ENCODE assay signal across 10 cellular contexts in genomic region chr11:88353835-88354496, GRCh38. TPM values are rescaled to one million over a fixed set of nuclear protein-coding genes. Genes with fewer than 3 reads are reported as not detected.
DNase-seq lines count a peak whose midpoint lies in the region; ATAC-seq, FAIRE-seq and TF ChIP-seq lines count a peak whose summit lies in the region.
"Had no signal": no experiment of that assay in that cellular context is flagged by ENCODE, and none has a peak within 500 bp of the region (broad histone marks: within the 10 kb centered on the region; RNA-seq: fewer than 3 reads in every experiment).

No MANE protein-coding gene starts in this region.

- H3K36me3 ChIP-seq in smooth muscle cell (ENCODE audit: low read depth) = no peaks in the 10 kb centered on the region
- H3K36me3 ChIP-seq: thyroid gland had no signal

- intact Hi-C loops in dendritic cell treated with granulocyte-macrophage colony-stimulating factor and Interleukin-4, amounts not matched to agents 40 ng/mL and 50 ng/mL, for 4 days (cut with micrococcal nuclease) = loop anchor here (1.0 to 2.0 kb wide), 2 partner anchors 16 to 61 kb away; no protein-coding TSS in a partner anchor

- no peak overlapping the region for H3K27ac ChIP-seq in smooth muscle cell (ENCODE audit: low read depth)
- H3K27ac ChIP-seq: thyroid gland had no signal

- WGBS in smooth muscle cell (ENCODE audit: low lambda C conversion rate) = 69% methylated on average over 4 of the region's 4 CpGs

- no peaks in the 10 kb centered on the region for H3K9me3 Mint-ChIP-seq in dendritic cell treated with granulocyte-macrophage colony-stimulating factor and Interleukin-4, amounts not matched to agents 40 ng/mL and 50 ng/mL, for 4 days

- no peak overlapping the region for H3K9ac ChIP-seq in smooth muscle cell (ENCODE audit: low read depth)

- H2AFZ ChIP-seq in smooth muscle cell (ENCODE audit: low read depth) = no peak overlapping the region

- H3K9me3 ChIP-seq in smooth muscle cell (replicated peaks; ENCODE audit: low read depth) = no peaks in the 10 kb centered on the region
- H3K9me3 ChIP-seq: thyroid gland had no signal

- H3K27ac Mint-ChIP-seq in dendritic cell treated with granulocyte-macrophage colony-stimulating factor and Interleukin-4, amounts not matched to agents 40 ng/mL and 50 ng/mL, for 4 days = peak overlapping the region; percentile 90

- H4K20me1 ChIP-seq in smooth muscle cell (ENCODE audit: low read depth) = no peaks in the 10 kb centered on the region

- H3K4me3 ChIP-seq in smooth muscle cell = no peak overlapping the region
- H3K4me3 ChIP-seq: thyroid gland had no signal

- no peaks in the 10 kb centered on the region for H3K27me3 Mint-ChIP-seq in dendritic cell treated with granulocyte-macrophage colony-stimulating factor and Interleukin-4, amounts not matched to agents 40 ng/mL and 50 ng/mL, for 4 days

- H3K27me3 ChIP-seq in smooth muscle cell (ENCODE audit: low read depth) = no peaks in the 10 kb centered on the region
- H3K27me3 ChIP-seq: thyroid gland had no signal

- no peak for DNase-seq in GM12892 (ENCODE audit: insufficient read length)
- no peak for DNase-seq in pons (ENCODE audit: low spot score)
- DNase-seq in NCI-H1436 treated with DMSO at 0.1 percent for 48 hours (lab: John Stamatoyannopoulos, UW) = no peak
- DNase-seq in smooth muscle cell (lab: John Stamatoyannopoulos, UW; ENCODE audit: unreplicated experiment) = no peak
- DNase-seq in stimulated activated naive CD4-positive, alpha-beta T cell (lab: John Stamatoyannopoulos, UW) = no peak
- DNase-seq: KBM-7, thyroid gland had no signal

- peak; percentile 82 for FAIRE-seq in GM12892 (lab: Jason Lieb, UNC)

- H3K4me1 Mint-ChIP-seq in dendritic cell treated with granulocyte-macrophage colony-stimulating factor and Interleukin-4, amounts not matched to agents 40 ng/mL and 50 ng/mL, for 4 days (ENCODE audit: low read depth) = peaks cover 37% of the 10 kb centered on the region

- peak overlapping the region; percentile 17 for H3K4me3 Mint-ChIP-seq in dendritic cell treated with granulocyte-macrophage colony-stimulating factor and Interleukin-4, amounts not matched to agents 40 ng/mL and 50 ng/mL, for 4 days

- no peaks in the 10 kb centered on the region for H3K36me3 Mint-ChIP-seq in dendritic cell treated with granulocyte-macrophage colony-stimulating factor and Interleukin-4, amounts not matched to agents 40 ng/mL and 50 ng/mL, for 4 days (ENCODE audit: low read depth)

- H3K79me2 ChIP-seq in smooth muscle cell (ENCODE audit: low read depth) = no peaks in the 10 kb centered on the region

- H3F3A ChIP-seq in smooth muscle cell (ENCODE audit: low read depth) = no peaks in the 10 kb centered on the region

- H3K4me2 ChIP-seq in smooth muscle cell = no peak overlapping the region

- TF ChIP-seq CTCF in smooth muscle cell (IDR thresholded peaks at IDR 0.05; ENCODE audit: borderline replicate concordance, insufficient read depth, poor library complexity, severe bottlenecking) = no peak

- H3K4me1 ChIP-seq in smooth muscle cell (ENCODE audit: low read depth) = peaks cover 8% of the 10 kb centered on the region

- ATAC-seq in GM21423 (IDR thresholded peaks at IDR 0.05; ENCODE audit: unreplicated experiment) (peak; percentile 31), HG03442 (IDR thresholded peaks at IDR 0.05; ENCODE audit: unreplicated experiment) (peak; percentile 28)

- TF ChIP-seq POLR2A in GM12892 (IDR thresholded peaks at IDR 0.05; ENCODE audit: low read depth, low read length) = no peak

RNA-seq across cellular contexts. Expression of gene CTSC, which starts 16.4 kb away (rescaled TPM):
- polyA plus RNA-seq in GM12892 (2012; ENCODE audit: missing spikeins) = 125 TPM
- total RNA-seq in smooth muscle cell = 79.0 and 91.8 TPM in 2 replicates
- polyA plus RNA-seq in smooth muscle cell = 74.3 and 81.1 TPM in 2 replicates
